Comparison of ENCODE assay signal across 10 cellular contexts in the genomic region with DNA sequence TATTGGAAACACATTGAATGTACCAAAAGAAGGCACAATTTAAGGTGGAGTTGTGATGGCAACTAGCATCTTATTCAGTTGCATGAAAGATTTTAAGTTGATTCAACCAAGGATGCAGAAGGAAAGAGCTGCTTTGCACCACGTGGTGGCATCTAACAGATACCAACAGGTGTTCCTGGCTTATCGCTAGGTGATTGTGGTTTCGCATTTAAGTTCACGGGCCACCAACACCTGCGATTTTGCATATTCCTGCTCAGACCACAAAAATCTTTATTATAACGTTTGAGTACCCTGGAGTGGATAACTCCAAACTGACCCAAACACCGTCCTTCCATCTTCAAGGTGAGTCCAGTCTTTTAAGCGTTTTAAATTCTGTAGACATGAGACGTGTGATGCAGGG. TPM values are rescaled to one million over a fixed set of nuclear protein-coding genes. Genes with fewer than 3 reads are reported as not detected.
DNase-seq lines count a peak whose midpoint lies in the region; ATAC-seq and TF ChIP-seq lines count a peak whose summit lies in the region.
"Had no signal": no experiment of that assay in that cellular context is flagged by ENCODE, and none has a peak within 500 bp of the region (broad histone marks: within the 10 kb centered on the region; RNA-seq: fewer than 3 reads in every experiment).

No MANE protein-coding gene starts in this region.

- H3K4me3 ChIP-seq in Karpas-422 (ENCODE audit: low read length) (peak overlapping the region; percentile 57), neural progenitor cell (no peak overlapping the region), colonic mucosa (no peak overlapping the region)

- intact Hi-C loops in CD4-positive, alpha-beta T cell (cut with DNase I, micrococcal nuclease) = no loop called here
- intact Hi-C loops in left cardiac atrium (cut with DNase I) (no loop called here), colonic mucosa (cut with DNase I) (no loop called here)

- H3F3A ChIP-seq in neural progenitor cell (ENCODE audit: low read depth) = no peaks in the 10 kb centered on the region

- no peaks in the 10 kb centered on the region for H3K9me2 ChIP-seq in Karpas-422 (replicated peaks; ENCODE audit: insufficient read depth, low read length)

- peak; percentile 74 for ATAC-seq in CD4-positive, alpha-beta T cell (ENCODE audit: poor library complexity)
- ATAC-seq in GM19023 (IDR thresholded peaks at IDR 0.05; ENCODE audit: unreplicated experiment) (peak; percentile 84), HG02840 (IDR thresholded peaks at IDR 0.05; ENCODE audit: low FRiP score, unreplicated experiment) (peak; percentile 74), left cardiac atrium (no peak)

- peaks cover 4% of the 10 kb centered on the region for H3K36me3 Mint-ChIP-seq in CD4-positive, alpha-beta T cell (ENCODE audit: low read depth)
- no peaks in the 10 kb centered on the region for H3K36me3 Mint-ChIP-seq in neural progenitor cell

- peaks cover 63% of the 10 kb centered on the region for H3K4me1 Mint-ChIP-seq in CD4-positive, alpha-beta T cell (ENCODE audit: low read depth)
- H3K4me1 Mint-ChIP-seq in neural progenitor cell = peaks cover 7% of the 10 kb centered on the region
- H3K4me1 Mint-ChIP-seq: neural crest cell had no signal

- no peaks in the 10 kb centered on the region for H3K27me3 Mint-ChIP-seq in CD4-positive, alpha-beta T cell
- H3K27me3 Mint-ChIP-seq in neural progenitor cell (ENCODE audit: insufficient read depth, low read depth) = peaks cover 17% of the 10 kb centered on the region

- H3K36me3 ChIP-seq in Karpas-422 (ENCODE audit: insufficient read depth, low read length) = no peaks in the 10 kb centered on the region; the same call in 1 of the 2 replicates
- H3K36me3 ChIP-seq in neural progenitor cell = no peaks in the 10 kb centered on the region
- no peaks in the 10 kb centered on the region for H3K36me3 ChIP-seq in colonic mucosa

- H2AFZ ChIP-seq in Karpas-422 (ENCODE audit: low read length) (no peak overlapping the region), neural progenitor cell (replicated peaks) (no peak overlapping the region)

- peaks cover 4% of the 10 kb centered on the region for H3K9me3 Mint-ChIP-seq in CD4-positive, alpha-beta T cell
- H3K9me3 Mint-ChIP-seq in neural progenitor cell = peaks cover 16% of the 10 kb centered on the region

- TF ChIP-seq CTCF in CD4-positive, alpha-beta T cell (IDR thresholded peaks at IDR 0.05) = no peak
- TF ChIP-seq CTCF in neural progenitor cell (IDR thresholded peaks at IDR 0.05) = no peak
- TF ChIP-seq CTCF in colonic mucosa (IDR thresholded peaks at IDR 0.05) = no peak

- peak overlapping the region; percentile 61 for H3K4me2 ChIP-seq in Karpas-422 (ENCODE audit: low read depth, low read length, poor library complexity, severe bottlenecking)
- no peak overlapping the region for H3K4me2 ChIP-seq in neural progenitor cell

- H3K9me3 ChIP-seq in CD4-positive, alpha-beta T cell (ENCODE audit: control insufficient read depth, low read length) = no peaks in the 10 kb centered on the region
- H3K9me3 ChIP-seq in Karpas-422 (ENCODE audit: low read length) = peaks cover 3% of the 10 kb centered on the region; the same call in 1 of the 2 replicates
- H3K9me3 ChIP-seq in neural progenitor cell (ENCODE audit: low read depth) = no peaks in the 10 kb centered on the region
- H3K9me3 ChIP-seq in colonic mucosa = no peaks in the 10 kb centered on the region

- peak overlapping the region; percentile 80 for H3K27ac Mint-ChIP-seq in CD4-positive, alpha-beta T cell
- no peak overlapping the region for H3K27ac Mint-ChIP-seq in neural progenitor cell

- H4K20me1 ChIP-seq in Karpas-422 (ENCODE audit: insufficient read depth, low read depth, low read length) (no peaks in the 10 kb centered on the region), neural progenitor cell (ENCODE audit: low read depth) (no peaks in the 10 kb centered on the region)

- H3K79me2 ChIP-seq in Karpas-422 (ENCODE audit: low read length) = no peaks in the 10 kb centered on the region
- H3K79me2 ChIP-seq in neural progenitor cell (ENCODE audit: low read depth) = no peaks in the 10 kb centered on the region

- CTCF ChIA-PET in CD4-positive, alpha-beta T cell (lab: Charles Lee) = no interaction called here

- peak overlapping the region; percentile 44 for H3K4me3 Mint-ChIP-seq in CD4-positive, alpha-beta T cell
- no peak overlapping the region for H3K4me3 Mint-ChIP-seq in neural progenitor cell
- H3K4me3 Mint-ChIP-seq: neural crest cell had no signal

- H3K4me1 ChIP-seq in Karpas-422 (ENCODE audit: low read length) = peaks cover 40% of the 10 kb centered on the region
- H3K4me1 ChIP-seq in neural progenitor cell = no peaks in the 10 kb centered on the region
- no peaks in the 10 kb centered on the region for H3K4me1 ChIP-seq in colonic mucosa

- H3K9ac ChIP-seq in Karpas-422 (ENCODE audit: low read length) (peak overlapping the region; percentile 67), neural progenitor cell (no peak overlapping the region), colonic mucosa (ENCODE audit: low read depth in 2 of 2, low read length in 2 of 2) (no peak overlapping the region)

- no peak overlapping the region for H3K27ac ChIP-seq in CD4-positive, alpha-beta T cell (ENCODE audit: low read depth, low read length)
- H3K27ac ChIP-seq in Karpas-422 (ENCODE audit: low read length) (peak overlapping the region; percentile 96), neural progenitor cell (no peak overlapping the region), colonic mucosa (no peak overlapping the region)

- POLR2A ChIA-PET in CD4-positive, alpha-beta T cell (lab: Charles Lee) = interaction anchor here (0.6 to 2.0 kb wide), 5 partner anchors 10 to 44 kb away, joined by 3 to 11 read pairs (median 5); a partner anchor contains a TSS

- no peaks in the 10 kb centered on the region for H3K27me3 ChIP-seq in CD4-positive, alpha-beta T cell (ENCODE audit: control insufficient read depth, insufficient read depth, low read length)
- H3K27me3 ChIP-seq in Karpas-422 (ENCODE audit: low read length) = no peaks in the 10 kb centered on the region
- no peaks in the 10 kb centered on the region for H3K27me3 ChIP-seq in neural progenitor cell
- no peaks in the 10 kb centered on the region for H3K27me3 ChIP-seq in colonic mucosa

- peak in 6 of 10 experiments; percentile 14 to 46 (median 24) for DNase-seq in CD4-positive, alpha-beta T cell
- DNase-seq in Karpas-422 = peak; percentile 80
- DNase-seq in neural progenitor cell (ENCODE audit: low spot score) = no peak
- DNase-seq in left cardiac atrium = no peak
- DNase-seq in activated CD8-positive, alpha-beta memory T cell treated with anti-CD3 and anti-CD28 coated beads, Interleukin-2, amount 50 U/mL, for 48 hours = no peak
- no peak for DNase-seq in colonic mucosa
- DNase-seq: NCI-H2171 had no signal

RNA-seq across cellular contexts. Expression of a gene that starts 45.3 kb away (rescaled TPM):
- 100 to 1,000 TPM; 752 to 758 TPM for total RNA-seq in CD4-positive, alpha-beta T cell
- total RNA-seq in Karpas-422 (2014; rRNA removed; shearing (Covaris generic); ENCODE audit: low replicate concordance) = 69.3 and 109 TPM in 2 replicates
- not detected in 2 replicates for total RNA-seq in neural progenitor cell (ENCODE audit: low replicate concordance)
- 10 to 100 TPM; 40.8 to 43.2 TPM for total RNA-seq in left cardiac atrium
- total RNA-seq in colonic mucosa = 10 to 100 TPM in 1 of 2 donors, 1 to 10 TPM in 1; 5.6 to 10.4 TPM

Comparison
In these comparisons a context has a peak if more than half of its experiments do, and no peak if none do; other contexts are left out.
1. ATAC-seq: peak in CD4-positive, alpha-beta T cell (single experiment), GM19023 (single experiment) and HG02840 (single experiment); none in left cardiac atrium (0 of 2).
2. DNase-seq: peak in CD4-positive, alpha-beta T cell (6 of 10) and Karpas-422 (single experiment); none in neural progenitor cell (single experiment), left cardiac atrium (single experiment), activated CD8-positive, alpha-beta memory T cell treated with anti-CD3 and anti-CD28 coated beads, Interleukin-2, amount 50 U/mL, for 48 hours (single experiment) and colonic mucosa (single experiment).